ENCODE assay signal across 31 cellular contexts in the genomic region with DNA sequence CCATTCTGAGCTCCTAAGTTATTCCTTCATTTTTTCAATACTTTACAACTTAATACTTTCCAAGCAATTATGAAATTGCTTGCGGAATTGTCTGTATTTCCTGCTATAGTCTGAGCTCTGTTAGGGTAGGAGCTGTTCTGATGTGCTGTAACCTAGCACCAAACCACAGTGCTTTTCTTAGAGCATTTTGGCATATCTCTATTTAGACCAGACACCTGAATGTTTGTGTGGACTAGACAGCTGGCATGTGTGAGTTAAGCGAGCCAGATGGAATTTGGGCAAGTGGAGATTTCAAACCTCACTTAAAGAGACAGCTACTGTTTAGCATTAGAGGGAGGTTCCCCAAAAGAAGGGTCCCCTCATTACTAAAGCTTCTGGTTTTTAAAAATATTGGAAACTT.
DNase-seq lines count a peak whose midpoint lies in the region; ATAC-seq, FAIRE-seq and TF ChIP-seq lines count a peak whose summit lies in the region.
"Had no signal": no experiment of that assay in that cellular context is flagged by ENCODE, and none has a peak within 500 bp of the region (broad histone marks: within the 10 kb centered on the region; RNA-seq: fewer than 3 reads in every experiment).

No MANE protein-coding gene starts in this region.

- H3K9ac ChIP-seq in HepG2 (ENCODE audit: insufficient read depth, low read depth, low read length): no peak overlapping the region

- no peak for FAIRE-seq in HepG2 (lab: Jason Lieb, UNC)
- FAIRE-seq: GM18507 had no signal

- H3K27me3 ChIP-seq in esophagus muscularis mucosa (no peaks in the 10 kb centered on the region), HepG2 (ENCODE audit: control insufficient read depth in 1 of 2, insufficient read depth in 2 of 2, low read length in 2 of 2) (no peaks in the 10 kb centered on the region; a peak in 2 of 5 replicates), adrenal gland (no peaks in the 10 kb centered on the region)
- H3K27me3 ChIP-seq: ovary, spleen, uterus had no signal

- DNase-seq in DMS 273 treated with DMSO at 0.1 percent for 48 hours (lab: John Stamatoyannopoulos, UW) (peak; percentile 53), NCI-H1694 treated with DMSO at 0.1 percent for 48 hours (lab: John Stamatoyannopoulos, UW) (peak; percentile 74), esophagus muscularis mucosa (ENCODE audit: extremely low spot score) (no peak), HepG2 (ENCODE audit: low spot score) (no peak), adrenal gland (no peak)
- DNase-seq in stimulated activated naive B cell treated with anti-CD40 and anti-IgM and Interleukin-4, amounts not matched to agents 10 μg/mL and 1 μg/mL and 100 μg/mL, for 72 hours: no peak
- DNase-seq: ACHN; activated CD4-positive, alpha-beta T cell treated with anti-CD3 and anti-CD28 coated beads for 48 hours; CD4-positive, alpha-beta memory T cell; cortex of kidney; EL; erythroblast; hippocampal formation; KG1; mammary epithelial cell; NCI-H1092 treated with DMSO at 0.1 percent for 48 hours; NCI-H187 treated with DMSO at 0.1 percent for 48 hours; NCI-H2227 treated with DMSO at 0.1 percent for 48 hours; ovary; retina; spleen; stimulated activated CD4-positive, alpha-beta T cell treated with anti-CD3 and anti-CD28 coated beads, Interleukin-2, amount 100 ng/mL, for 24 hours; T-cell; uterus; WERI-Rb-1 had no signal

- H3K4me1 ChIP-seq in esophagus muscularis mucosa (peaks cover 3 to 22% (median 19%) of the 10 kb centered on the region in 4 donors), HepG2 (ENCODE audit: insufficient read depth, low read length) (no peaks in the 10 kb centered on the region), adrenal gland (replicated peaks in 1 of 2) (no peaks in the 10 kb centered on the region)
- H3K4me1 ChIP-seq: spleen, uterus had no signal

- H3K36me3 ChIP-seq in esophagus muscularis mucosa: no peaks in the 10 kb centered on the region
- H3K36me3 ChIP-seq in HepG2 (replicated peaks in 1 of 2; ENCODE audit: control insufficient read depth in 1 of 2, insufficient read depth in 2 of 2, low read length in 2 of 2): no peaks in the 10 kb centered on the region
- H3K36me3 ChIP-seq in adrenal gland (replicated peaks in 1 of 2): no peaks in the 10 kb centered on the region
- H3K36me3 ChIP-seq: ovary, spleen, uterus, WERI-Rb-1 had no signal

- no peak overlapping the region for H2AFZ ChIP-seq in HepG2 (ENCODE audit: low read length)

- H3K4me3 ChIP-seq in esophagus muscularis mucosa: no peak overlapping the region
- H3K4me3 ChIP-seq in HepG2 (replicated peaks in 1 of 3; ENCODE audit: insufficient read depth in 1 of 3, low read depth in 2 of 3, low read length in 3 of 3): no peak overlapping the region
- no peak overlapping the region for H3K4me3 ChIP-seq in adrenal gland
- H3K4me3 ChIP-seq: ovary, spleen, uterus had no signal

- CTCF ChIA-PET in HepG2 (lab: Yijun Ruan, JAX; ENCODE audit: low intra/inter-chr PET ratio, low total read pairs): no interaction called here

- in situ Hi-C loops in HepG2 (cut with HindIII; ENCODE audit: extremely low pct_ligation_motif_present, low pct_unique_long_range_greater_than_20kb): no loop called here

- TF ChIP-seq CTCF in esophagus muscularis mucosa (IDR thresholded peaks at IDR 0.05): no peak
- TF ChIP-seq CTCF in nephron (IDR thresholded peaks at IDR 0.05; ENCODE audit: unreplicated experiment in 3 of 3): no peak
- no peak for TF ChIP-seq CTCF in HepG2 (CRISPR knock-in tag; IDR thresholded peaks at IDR 0.05)
- no peak for TF ChIP-seq CTCF in adrenal gland (IDR thresholded peaks at IDR 0.05)

- no peak overlapping the region for H3K4me2 ChIP-seq in HepG2 (ENCODE audit: low read depth, low read length)

- H3K4me1 Mint-ChIP-seq in nephron: peaks cover 7% of the 10 kb centered on the region
- H3K4me1 Mint-ChIP-seq in stimulated activated naive B cell treated with anti-CD40 and anti-IgM and Interleukin-4, amounts not matched to agents 10 μg/mL and 1 μg/mL and 100 μg/mL, for 72 hours: no peaks in the 10 kb centered on the region
- H3K4me1 Mint-ChIP-seq: activated naive CD4-positive, alpha-beta T cell treated with anti-CD3 and anti-CD28 coated beads, Interleukin-2, amount 50 U/mL, for 24 hours; B cell; CD4-positive, alpha-beta memory T cell; T-cell had no signal

- BruUV-seq in HepG2 (replicated peaks; lab: Mats Ljungman, UMichigan): no TSS peak

- H3K4me3 Mint-ChIP-seq in nephron: no peak overlapping the region
- H3K4me3 Mint-ChIP-seq in stimulated activated naive B cell treated with anti-CD40 and anti-IgM and Interleukin-4, amounts not matched to agents 10 μg/mL and 1 μg/mL and 100 μg/mL, for 72 hours: no peak overlapping the region
- H3K4me3 Mint-ChIP-seq: activated naive CD4-positive, alpha-beta T cell treated with anti-CD3 and anti-CD28 coated beads, Interleukin-2, amount 50 U/mL, for 24 hours; B cell; CD4-positive, alpha-beta memory T cell; stimulated activated naive CD8-positive, alpha-beta T cell treated with anti-CD3 and anti-CD28 coated beads, Interleukin-15, Interleukin-2, amounts not matched to agents 100 ng/mL and 50 ng/mL, for 24 hours; T-cell had no signal

- peaks cover 4% of the 10 kb centered on the region for H3K27me3 Mint-ChIP-seq in nephron (ENCODE audit: low read depth)
- H3K27me3 Mint-ChIP-seq in stimulated activated naive B cell treated with anti-CD40 and anti-IgM and Interleukin-4, amounts not matched to agents 10 μg/mL and 1 μg/mL and 100 μg/mL, for 72 hours: no peaks in the 10 kb centered on the region
- H3K27me3 Mint-ChIP-seq: B cell had no signal

- no peaks in the 10 kb centered on the region for H3K9me3 ChIP-seq in esophagus muscularis mucosa
- no peaks in the 10 kb centered on the region for H3K9me3 ChIP-seq in HepG2 (ENCODE audit: low read length)
- no peaks in the 10 kb centered on the region for H3K9me3 ChIP-seq in adrenal gland (replicated peaks in 1 of 3)
- H3K9me3 ChIP-seq: ovary, spleen, uterus had no signal

- POLR2A ChIA-PET in HepG2 (lab: Yijun Ruan, JAX): no interaction called here

- TF ChIP-seq POLR2A in esophagus muscularis mucosa (IDR thresholded peaks at IDR 0.05; ENCODE audit: low read depth) (no peak), HepG2 (IDR thresholded peaks at IDR 0.05; ENCODE audit: insufficient read depth in 1 of 2, low read depth in 2 of 2, low read length in 2 of 2) (no peak), adrenal gland (IDR thresholded peaks at IDR 0.05) (no peak)

- H4K20me1 ChIP-seq in HepG2 (ENCODE audit: insufficient read depth, low read length): no peaks in the 10 kb centered on the region

- WGBS in esophagus muscularis mucosa: 23% methylated on average over 2 of the region's 2 CpGs
- WGBS in HepG2 (ENCODE audit: low lambda C conversion rate): 20% methylated on average over 2 of the region's 2 CpGs
- 55 to 67% (median 63%) methylated on average over 2 of the region's 2 CpGs for WGBS in adrenal gland, 4 donors

- H3K36me3 Mint-ChIP-seq in nephron (ENCODE audit: low read depth): no peaks in the 10 kb centered on the region
- no peaks in the 10 kb centered on the region for H3K36me3 Mint-ChIP-seq in stimulated activated naive B cell treated with anti-CD40 and anti-IgM and Interleukin-4, amounts not matched to agents 10 μg/mL and 1 μg/mL and 100 μg/mL, for 72 hours
- H3K36me3 Mint-ChIP-seq: activated naive CD4-positive, alpha-beta T cell treated with anti-CD3 and anti-CD28 coated beads, Interleukin-2, amount 50 U/mL, for 24 hours; CD4-positive, alpha-beta memory T cell; T-cell had no signal

- H3K27ac Mint-ChIP-seq in nephron: peak overlapping the region; percentile 18 to 77 (median 36)
- H3K27ac Mint-ChIP-seq in stimulated activated naive B cell treated with anti-CD40 and anti-IgM and Interleukin-4, amounts not matched to agents 10 μg/mL and 1 μg/mL and 100 μg/mL, for 72 hours: no peak overlapping the region
- H3K27ac Mint-ChIP-seq: activated naive CD4-positive, alpha-beta T cell treated with anti-CD3 and anti-CD28 coated beads, Interleukin-2, amount 50 U/mL, for 24 hours; activated T-helper 2 cell treated with anti-CD3 and anti-CD28 coated beads, Interferon-gamma antibody, Interleukin-2, Interleukin-4, amounts not matched to agents 10 μg/mL and 5 μg/mL and 100 μg/mL, durations not matched to agents 14 hours and 24 hours and 36 hours; B cell; CD4-positive, alpha-beta memory T cell; stimulated activated naive CD8-positive, alpha-beta T cell treated with anti-CD3 and anti-CD28 coated beads, Interleukin-15, Interleukin-2, amounts not matched to agents 100 ng/mL and 50 ng/mL, for 24 hours; T-cell had no signal

- H3K27ac ChIP-seq in esophagus muscularis mucosa (replicated peaks in 1 of 4) (peak overlapping the region; percentile 11 to 59 (median 52)), HepG2 (ENCODE audit: extremely low read length, insufficient read depth, low read length) (no peak overlapping the region), adrenal gland (no peak overlapping the region)
- H3K27ac ChIP-seq: ovary, spleen, uterus, WERI-Rb-1 had no signal

- no peak for ATAC-seq in stimulated activated naive B cell treated with anti-CD40 and anti-IgM and Interleukin-4, amounts not matched to agents 10 μg/mL and 1 μg/mL and 100 μg/mL, for 72 hours (replicated peaks)
- ATAC-seq in HepG2: no peak
- ATAC-seq: T-cell had no signal

- H3K79me2 ChIP-seq in HepG2 (ENCODE audit: insufficient read depth, low read length): no peaks in the 10 kb centered on the region

- intact Hi-C loops in esophagus muscularis mucosa (cut with DNase I) (no loop called here), HepG2 (cut with micrococcal nuclease; ENCODE audit: unreplicated experiment) (no loop called here), adrenal gland (cut with DNase I) (no loop called here)

- TF ChIP-seq EP300 in esophagus muscularis mucosa (IDR thresholded peaks at IDR 0.05): no peak
- TF ChIP-seq EP300 in HepG2 (IDR thresholded peaks at IDR 0.05; ENCODE audit: low read depth in 2 of 2, low read length in 2 of 2): no peak
- no peak for TF ChIP-seq EP300 in HepG2 (CRISPR knock-in tag; IDR thresholded peaks at IDR 0.05; ENCODE audit: borderline replicate concordance)

- no peaks in the 10 kb centered on the region for H3K9me3 Mint-ChIP-seq in nephron
- no peaks in the 10 kb centered on the region for H3K9me3 Mint-ChIP-seq in stimulated activated naive B cell treated with anti-CD40 and anti-IgM and Interleukin-4, amounts not matched to agents 10 μg/mL and 1 μg/mL and 100 μg/mL, for 72 hours
- H3K9me3 Mint-ChIP-seq: activated naive CD4-positive, alpha-beta T cell treated with anti-CD3 and anti-CD28 coated beads, Interleukin-2, amount 50 U/mL, for 24 hours; activated T-helper 2 cell treated with anti-CD3 and anti-CD28 coated beads, Interferon-gamma antibody, Interleukin-2, Interleukin-4, amounts not matched to agents 10 μg/mL and 5 μg/mL and 100 μg/mL, durations not matched to agents 14 hours and 24 hours and 36 hours had no signal

- TF ChIP-seq RAD21 in HepG2 (CRISPR knock-in tag; IDR thresholded peaks at IDR 0.05): no peak

TF ChIP-seq in HepG2, 621 proteins besides CTCF, POLR2A, EP300 and RAD21 (continues in another document):
- TF ChIP-seq HMG20A (CRISPR knock-in tag; IDR thresholded peaks at IDR 0.05; ENCODE audit: borderline replicate concordance): no peak
- no peak for TF ChIP-seq ZNF382 (CRISPR knock-in tag; IDR thresholded peaks at IDR 0.05; ENCODE audit: borderline replicate concordance)
- no peak for TF ChIP-seq ZNF367 (CRISPR knock-in tag; IDR thresholded peaks at IDR 0.05; ENCODE audit: borderline replicate concordance)
- TF ChIP-seq ZNF205 (CRISPR knock-in tag; IDR thresholded peaks at IDR 0.05): no peak
- TF ChIP-seq NBN (conservative IDR thresholded peaks at IDR 0.05): no peak

Comparison
In these comparisons a context has a peak if more than half of its experiments do, and no peak if none do; other contexts are left out.
1. DNase-seq: peak in DMS 273 treated with DMSO at 0.1 percent for 48 hours (single experiment) and NCI-H1694 treated with DMSO at 0.1 percent for 48 hours (single experiment); none in esophagus muscularis mucosa (single experiment), stimulated activated naive B cell treated with anti-CD40 and anti-IgM and Interleukin-4, amounts not matched to agents 10 μg/mL and 1 μg/mL and 100 μg/mL, for 72 hours (single experiment), HepG2 (single experiment) and adrenal gland (0 of 7).
2. H3K27ac ChIP-seq: peak in esophagus muscularis mucosa (4 of 4); none in HepG2 (single experiment) and adrenal gland (0 of 5).